ENCODE assay signal across 7 cellular contexts in the genomic region with DNA sequence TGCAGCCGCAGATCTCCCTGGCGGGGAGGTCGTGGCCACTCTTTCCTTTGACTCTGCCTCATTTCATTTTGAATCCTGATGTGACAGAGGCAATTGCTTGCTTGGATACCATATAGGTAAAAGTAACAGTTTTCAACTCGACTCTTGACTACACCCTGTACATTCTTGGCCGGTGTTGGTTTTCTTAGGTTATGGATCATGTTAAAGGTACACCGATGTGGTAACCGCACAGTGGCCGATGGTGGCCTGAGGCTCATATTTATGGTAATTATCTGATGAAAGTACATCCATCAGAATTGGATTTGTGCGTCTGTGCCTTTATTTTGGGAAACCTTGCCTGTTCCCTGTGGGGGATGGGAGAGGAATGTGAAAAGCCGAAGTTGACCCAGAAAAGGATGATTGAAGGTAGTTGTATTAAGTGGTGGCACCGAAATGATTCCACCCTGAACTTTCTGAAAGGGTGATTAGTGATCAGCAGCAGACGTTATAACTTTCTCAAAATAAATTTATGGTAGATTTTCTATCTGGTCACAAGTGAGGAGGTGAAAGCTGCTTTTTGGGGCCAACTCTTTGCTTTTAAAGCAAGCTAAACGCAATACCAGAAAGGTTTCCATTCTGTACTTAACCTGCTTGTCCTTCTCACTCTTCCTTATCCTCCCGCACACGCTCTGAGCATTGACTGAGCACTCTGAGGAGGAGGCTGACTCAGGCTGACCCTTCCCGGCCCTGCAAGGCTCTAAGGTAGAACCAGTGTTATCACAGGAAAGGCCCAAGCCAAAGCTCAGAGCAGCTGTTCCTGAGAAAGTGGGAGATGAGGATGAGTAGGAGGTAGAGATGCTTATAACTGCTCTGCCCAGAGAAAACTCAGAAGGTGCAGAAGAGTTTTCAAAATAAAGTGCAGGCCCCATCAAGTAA. TPM values are rescaled to one million over a fixed set of nuclear protein-coding genes. Genes with fewer than 3 reads are reported as not detected.
DNase-seq lines count a peak whose midpoint lies in the region; FAIRE-seq and TF ChIP-seq lines count a peak whose summit lies in the region.

No MANE protein-coding gene starts in this region.

- FAIRE-seq in RCC 7860 (lab: Jason Lieb, UNC) (peak; percentile 83), endothelial cell of umbilical vein (lab: Jason Lieb, UNC) (peak; percentile 85)

- CTCF ChIA-PET in endothelial cell of umbilical vein (lab: Charles Lee): interaction anchor here (0.6 to 5.4 kb wide), 7 partner anchors 10 to 127 kb away, joined by 3 to 41 read pairs (median 7); no protein-coding TSS in a partner anchor

- H3K79me2 ChIP-seq in endothelial cell of umbilical vein (ENCODE audit: control insufficient read depth, insufficient read depth, low read length): peaks cover 39% of the 10 kb centered on the region

- BruUV-seq in endothelial cell of umbilical vein (replicated peaks; lab: Mats Ljungman, UMichigan): TSS peak; percentile 38

- no peak for TF ChIP-seq POLR2A in endothelial cell of umbilical vein (IDR thresholded peaks at IDR 0.05; ENCODE audit: low read depth, low read length)

- H3K4me2 ChIP-seq in endothelial cell of umbilical vein (ENCODE audit: insufficient read depth, low read length): peak overlapping the region; percentile 74

- peaks cover 32% of the 10 kb centered on the region for H3K27me3 ChIP-seq in H7 (ENCODE audit: control insufficient read depth, insufficient read depth, low read length)
- no peaks in the 10 kb centered on the region for H3K27me3 ChIP-seq in endothelial cell of umbilical vein (ENCODE audit: control insufficient read depth in 2 of 2, insufficient read depth in 2 of 2, low read length in 2 of 2)
- H3K27me3 ChIP-seq in neuron (ENCODE audit: insufficient read depth, low read length): no peaks in the 10 kb centered on the region

- H4K20me1 ChIP-seq in endothelial cell of umbilical vein (replicated peaks; ENCODE audit: control insufficient read depth, extremely low read depth, insufficient read depth, low read length): no peaks in the 10 kb centered on the region

- H3K36me3 ChIP-seq in H7 (replicated peaks; ENCODE audit: control insufficient read depth, insufficient read depth, low read length) (no peaks in the 10 kb centered on the region; the same call in 1 of the 2 replicates), endothelial cell of umbilical vein (ENCODE audit: control insufficient read depth in 2 of 2, extremely low read depth in 1 of 2, insufficient read depth in 2 of 2, low read length in 2 of 2) (no peaks in the 10 kb centered on the region), neuron (ENCODE audit: insufficient read depth, low read length) (peaks cover 5% of the 10 kb centered on the region)

- H3K9me1 ChIP-seq in endothelial cell of umbilical vein (replicated peaks; ENCODE audit: control insufficient read depth, extremely low read depth, insufficient read depth, low read length): no peaks in the 10 kb centered on the region

- H3K9ac ChIP-seq in endothelial cell of umbilical vein (replicated peaks; ENCODE audit: extremely low read depth, insufficient read depth, low read length): peak overlapping the region; percentile 81

- no peak for TF ChIP-seq CTCF in endothelial cell of umbilical vein (IDR thresholded peaks at IDR 0.05; ENCODE audit: extremely low read depth in 1 of 2, insufficient read depth in 1 of 2, low read depth in 1 of 2, low read length in 2 of 2)

- DNase-seq in H7 (peak; percentile 33), RCC 7860 (ENCODE audit: low spot score) (peak; percentile 73), endothelial cell of umbilical vein (ENCODE audit: low read depth, low spot score) (peak; percentile 42), NCI-H82 treated with DMSO at 0.1 percent for 48 hours (lab: John Stamatoyannopoulos, UW; ENCODE audit: unreplicated experiment) (no peak), NCI-H2196 (lab: John Stamatoyannopoulos, UW; ENCODE audit: unreplicated experiment) (no peak)
- DNase-seq in activated effector memory CD4-positive, alpha-beta T cell treated with anti-CD3 and anti-CD28 coated beads, Interleukin-2, amount 50 U/mL, for 16 hours: no peak

- H2AFZ ChIP-seq in endothelial cell of umbilical vein (ENCODE audit: low read depth, low read length) (peak overlapping the region; percentile 92), neuron (ENCODE audit: low read depth, low read length) (peak overlapping the region; percentile 71)

- H3K4me3 ChIP-seq in H7 (ENCODE audit: insufficient read depth, low read depth, low read length): peak overlapping the region; percentile 73
- peak overlapping the region; percentile 40 to 62 (median 49) for H3K4me3 ChIP-seq in endothelial cell of umbilical vein (replicated peaks in 1 of 3; ENCODE audit: insufficient read depth in 1 of 3, low read depth in 1 of 3, low read length in 3 of 3)
- peak overlapping the region; percentile 71 for H3K4me3 ChIP-seq in neuron (ENCODE audit: low read length)

- peak overlapping the region; percentile 54 for H3K27ac ChIP-seq in endothelial cell of umbilical vein (ENCODE audit: insufficient read depth, low read depth, low read length)

- H3K9me3 ChIP-seq in endothelial cell of umbilical vein (replicated peaks; ENCODE audit: control insufficient read depth, insufficient read depth, low read length) (no peaks in the 10 kb centered on the region), neuron (ENCODE audit: low read length) (no peaks in the 10 kb centered on the region)

- dilution Hi-C loops in endothelial cell of umbilical vein (cut with MboI; ENCODE audit: extremely low pct_ligation_motif_present, low sequenced_read_pairs): no loop called here

- H3K4me1 ChIP-seq in endothelial cell of umbilical vein (ENCODE audit: control insufficient read depth, extremely low read depth, insufficient read depth, low read length) (peaks cover 13% of the 10 kb centered on the region), neuron (ENCODE audit: insufficient read depth, low read length) (peaks cover 13% of the 10 kb centered on the region)

- intact Hi-C loops in endothelial cell of umbilical vein (cut with micrococcal nuclease): loop anchor here (1.0 to 2.0 kb wide), 3 partner anchors 20 to 132 kb away; no protein-coding TSS in a partner anchor

- POLR2A ChIA-PET in endothelial cell of umbilical vein (lab: Charles Lee): no interaction called here

TF ChIP-seq in endothelial cell of umbilical vein, 7 proteins besides CTCF, POLR2A, EP300 and RAD21:
- no peak for TF ChIP-seq JUN (IDR thresholded peaks at IDR 0.05; ENCODE audit: borderline replicate concordance, insufficient read depth, insufficient read length, low read depth)
- TF ChIP-seq POLR2AphosphoS5 (IDR thresholded peaks at IDR 0.05; ENCODE audit: insufficient read depth, low read depth, low read length): peak; percentile 46
- no peak for TF ChIP-seq GATA2 (IDR thresholded peaks at IDR 0.05; ENCODE audit: insufficient read depth, insufficient read length, low read depth, low read length)
- no peak for TF ChIP-seq MAX (IDR thresholded peaks at IDR 0.05; ENCODE audit: insufficient read depth, insufficient read length)
- no peak for TF ChIP-seq MYC (IDR thresholded peaks at IDR 0.05; ENCODE audit: low read depth, low read length)
- TF ChIP-seq FOS (IDR thresholded peaks at IDR 0.05; ENCODE audit: borderline replicate concordance, insufficient read depth, low read length): peak; percentile 34
- TF ChIP-seq EZH2 (IDR thresholded peaks at IDR 0.05; ENCODE audit: borderline replicate concordance, low read depth, low read length, severe bottlenecking): no peak

RNA-seq across cellular contexts. Expression of gene B3GNT5, which starts 2.0 kb away (rescaled TPM):
- total RNA-seq in H7 (2014; rRNA removed; shearing (Covaris generic)): 3.0 and 3.7 TPM in 2 replicates
- total RNA-seq in endothelial cell of umbilical vein: 25.6 and 29.4 TPM in 2 replicates
- 3.3 and 4.1 TPM in 2 replicates for polyA plus RNA-seq in endothelial cell of umbilical vein
- polyA plus RNA-seq in endothelial cell of umbilical vein (2011; cell fraction: cytosol; rRNA removed): 5.1 and 5.6 TPM in 2 replicates
- polyA plus RNA-seq in endothelial cell of umbilical vein (2011; cell fraction: nucleus; rRNA removed): 3.6 and 5.1 TPM in 2 replicates
- polyA plus RNA-seq in endothelial cell of umbilical vein (2012): 16.8 and 28.2 TPM in 2 replicates
- polyA minus RNA-seq in endothelial cell of umbilical vein: 13.5 and 15.5 TPM in 2 replicates
- 2.5 TPM for polyA minus RNA-seq in endothelial cell of umbilical vein (2011; cell fraction: cytosol; rRNA and poly(A)+ RNA removed)
- 6.0 and 6.7 TPM in 2 replicates for polyA minus RNA-seq in endothelial cell of umbilical vein (2011; cell fraction: nucleus; rRNA and poly(A)+ RNA removed)

Comparison
In these comparisons a context has a peak if more than half of its experiments do, and no peak if none do; other contexts are left out.
1. DNase-seq: peak in H7 (single experiment), RCC 7860 (single experiment) and endothelial cell of umbilical vein (single experiment); none in NCI-H82 treated with DMSO at 0.1 percent for 48 hours (single experiment), NCI-H2196 (single experiment) and activated effector memory CD4-positive, alpha-beta T cell treated with anti-CD3 and anti-CD28 coated beads, Interleukin-2, amount 50 U/mL, for 16 hours (single experiment).
2. Peak in every context shown above with its lines, with median percentiles within 50 percentile points of each other: H3K4me3 ChIP-seq.